ENCODE assay signal across 1 cellular context in genomic region chr14:76958020-76958965, GRCh38.
TF ChIP-seq lines count a peak whose summit lies in the region.

No MANE protein-coding gene starts in this region.

TF ChIP-seq in GM23338, 12 proteins besides CTCF, POLR2A, EP300 and RAD21 (continued from another document):
- TF ChIP-seq ZNF462 (CRISPR knock-in tag; IDR thresholded peaks at IDR 0.05) (no peak), JUNB (IDR thresholded peaks at IDR 0.05; ENCODE audit: unreplicated experiment) (no peak), EZH2 (IDR thresholded peaks at IDR 0.05; ENCODE audit: low read depth, unreplicated experiment) (no peak), POLR2AphosphoS5 (IDR thresholded peaks at IDR 0.05; ENCODE audit: low read depth) (no peak), ETS1 (IDR thresholded peaks at IDR 0.05) (no peak), STAT1 (IDR thresholded peaks at IDR 0.05; ENCODE audit: unreplicated experiment) (no peak), NANOG (IDR thresholded peaks at IDR 0.05; ENCODE audit: borderline replicate concordance) (no peak), ZNF331 (CRISPR knock-in tag; IDR thresholded peaks at IDR 0.05; ENCODE audit: low read depth) (no peak), ZNF114 (CRISPR knock-in tag; IDR thresholded peaks at IDR 0.05) (no peak), CREB1 (CRISPR knock-in tag; IDR thresholded peaks at IDR 0.05; ENCODE audit: low read depth) (no peak), EZH2phosphoT487 (IDR thresholded peaks at IDR 0.05; ENCODE audit: unreplicated experiment) (no peak)
